In genomic region chr3:124972457-124972856, GRCh38 we compare ENCODE assay signal across 22 cellular contexts. TPM values are rescaled to one million over a fixed set of nuclear protein-coding genes. Genes with fewer than 3 reads are reported as not detected.
DNase-seq lines count a peak whose midpoint lies in the region; ATAC-seq and TF ChIP-seq lines count a peak whose summit lies in the region.
"Had no signal": no experiment of that assay in that cellular context is flagged by ENCODE, and none has a peak within 500 bp of the region (broad histone marks: within the 10 kb centered on the region; RNA-seq: fewer than 3 reads in every experiment).

No MANE protein-coding gene starts in this region.

- H3K27ac ChIP-seq in body of pancreas (peak overlapping the region in 1 of 4 donors; percentile 1), rectal smooth muscle tissue (ENCODE audit: low read depth, low read length) (peak overlapping the region; percentile 3)
- H3K27ac ChIP-seq: BLaER1, spleen, tibial artery had no signal

- H3K4me1 ChIP-seq in body of pancreas, result peaks cover 17% of the 10 kb centered on the region
- peaks cover 3% of the 10 kb centered on the region for H3K4me1 ChIP-seq in rectal smooth muscle tissue (ENCODE audit: control insufficient read depth, insufficient read depth, low read length)
- H3K4me1 ChIP-seq: tibial artery had no signal

- no peak for TF ChIP-seq POLR2A in body of pancreas (IDR thresholded peaks at IDR 0.05)

- TF ChIP-seq CTCF in body of pancreas (IDR thresholded peaks at IDR 0.05), result no peak

- no peaks in the 10 kb centered on the region for H3K9me3 ChIP-seq in body of pancreas
- H3K9me3 ChIP-seq: BLaER1, spleen, tibial artery had no signal

- intact Hi-C loops in body of pancreas (cut with DNase I), result no loop called here

- DNase-seq in NCI-H1092 treated with DMSO at 0.1 percent for 48 hours (lab: John Stamatoyannopoulos, UW) (peak; percentile 5), NCI-H1092 (lab: John Stamatoyannopoulos, UW) (no peak), NCI-H146 treated with DMSO at 0.1 percent for 48 hours (lab: John Stamatoyannopoulos, UW; ENCODE audit: unreplicated experiment) (peak; percentile 75), body of pancreas (peak in 2 of 4 donors; percentile 43 to 59), HUDEP-2 (lab: John Stamatoyannopoulos, UW; ENCODE audit: unreplicated experiment in 76 of 76) (no peak)
- no peak for DNase-seq in stimulated activated CD4-positive, alpha-beta T cell treated with anti-CD3 and anti-CD28 coated beads, Interleukin-15, amount 100 ng/mL, for 24 hours
- no peak for DNase-seq in stimulated activated CD4-positive, alpha-beta T cell treated with anti-CD3 and anti-CD28 coated beads, Interleukin-1b, Interleukin-23, amount 100 ng/mL, for 48 hours
- DNase-seq: 8988T; activated CD8-positive, alpha-beta memory T cell treated with anti-CD3 and anti-CD28 coated beads, Interleukin-2, amount 10 ng/mL, durations not matched to agents 7 days and 5 days; activated effector memory CD4-positive, alpha-beta T cell treated with Interleukin-2 at 50 U/mL for 16 hours; central memory CD4-positive, alpha-beta T cell; effector memory CD8-positive, alpha-beta T cell; naive thymus-derived CD8-positive, alpha-beta T cell; NCI-H226; spleen; T-helper 9 cell; tibial artery had no signal

- H3K27me3 ChIP-seq in body of pancreas (no peaks in the 10 kb centered on the region), rectal smooth muscle tissue (ENCODE audit: control insufficient read depth, insufficient read depth, low read length) (no peaks in the 10 kb centered on the region)
- H3K27me3 ChIP-seq: BLaER1, spleen, tibial artery had no signal

- no peak overlapping the region for H3K4me3 ChIP-seq in body of pancreas
- no peak overlapping the region for H3K4me3 ChIP-seq in rectal smooth muscle tissue (ENCODE audit: low read length)
- H3K4me3 ChIP-seq: BLaER1, lung, spleen, tibial artery had no signal

- H3K9ac ChIP-seq in rectal smooth muscle tissue (ENCODE audit: low read length), result no peak overlapping the region
- H3K9ac ChIP-seq: BLaER1 had no signal

- WGBS in body of pancreas, 2 donors, result 13 to 23% methylated on average over 3 of the region's 3 CpGs

- H3K36me3 ChIP-seq in body of pancreas (replicated peaks in 1 of 2; ENCODE audit: insufficient read depth in 1 of 2, low read depth in 2 of 2), result no peaks in the 10 kb centered on the region
- peaks cover 5% of the 10 kb centered on the region for H3K36me3 ChIP-seq in rectal smooth muscle tissue (ENCODE audit: control insufficient read depth, insufficient read depth, low read length)

- ATAC-seq in body of pancreas, result peak; percentile 88
- ATAC-seq: activated CD8-positive, alpha-beta memory T cell treated with anti-CD3 and anti-CD28 coated beads, Interleukin-2, amount 10 ng/mL, durations not matched to agents 7 days and 5 days; effector memory CD8-positive, alpha-beta T cell; HCT116; naive thymus-derived CD8-positive, alpha-beta T cell; stimulated activated effector memory CD8-positive, alpha-beta T cell treated with anti-CD3 and anti-CD28 coated beads, Interleukin-12 subunit alpha, Interleukin-12 subunit beta, amount 100 ng/mL, for 72 hours had no signal

RNA-seq across cellular contexts. Expression of gene MUC13, which starts 37.9 kb away (rescaled TPM):
- 1 to 10 TPM in 1 of 2 donors, under 1 TPM in 1; 0.66 to 1.6 TPM for total RNA-seq in body of pancreas
- total RNA-seq: activated CD8-positive, alpha-beta memory T cell treated with anti-CD3 and anti-CD28 coated beads, Interleukin-2, amount 10 ng/mL, durations not matched to agents 7 days and 5 days; naive thymus-derived CD8-positive, alpha-beta T cell had no signal

Comparison
In these comparisons a context has a peak if more than half of its experiments do, and no peak if none do; other contexts are left out.
1. DNase-seq: peak in NCI-H1092 treated with DMSO at 0.1 percent for 48 hours (single experiment) and NCI-H146 treated with DMSO at 0.1 percent for 48 hours (single experiment); none in NCI-H1092 (single experiment), HUDEP-2 (0 of 76), stimulated activated CD4-positive, alpha-beta T cell treated with anti-CD3 and anti-CD28 coated beads, Interleukin-15, amount 100 ng/mL, for 24 hours (single experiment) and stimulated activated CD4-positive, alpha-beta T cell treated with anti-CD3 and anti-CD28 coated beads, Interleukin-1b, Interleukin-23, amount 100 ng/mL, for 48 hours (single experiment).